1 cellular context compared by ENCODE assay signal in genomic region chr2:168528016-168528415, GRCh38.
TF ChIP-seq lines count a peak whose summit lies in the region.

No MANE protein-coding gene starts in this region.

TF ChIP-seq in IMR-90, 13 proteins besides CTCF, POLR2A, EP300 and RAD21 (continued from another document):
- no peak for TF ChIP-seq MAFK (IDR thresholded peaks at IDR 0.05; ENCODE audit: low read depth, low read length)
- TF ChIP-seq CEBPB (IDR thresholded peaks at IDR 0.05; ENCODE audit: low read depth, low read length), result no peak
